ENCODE assay signal across 8 cellular contexts in the genomic region with DNA sequence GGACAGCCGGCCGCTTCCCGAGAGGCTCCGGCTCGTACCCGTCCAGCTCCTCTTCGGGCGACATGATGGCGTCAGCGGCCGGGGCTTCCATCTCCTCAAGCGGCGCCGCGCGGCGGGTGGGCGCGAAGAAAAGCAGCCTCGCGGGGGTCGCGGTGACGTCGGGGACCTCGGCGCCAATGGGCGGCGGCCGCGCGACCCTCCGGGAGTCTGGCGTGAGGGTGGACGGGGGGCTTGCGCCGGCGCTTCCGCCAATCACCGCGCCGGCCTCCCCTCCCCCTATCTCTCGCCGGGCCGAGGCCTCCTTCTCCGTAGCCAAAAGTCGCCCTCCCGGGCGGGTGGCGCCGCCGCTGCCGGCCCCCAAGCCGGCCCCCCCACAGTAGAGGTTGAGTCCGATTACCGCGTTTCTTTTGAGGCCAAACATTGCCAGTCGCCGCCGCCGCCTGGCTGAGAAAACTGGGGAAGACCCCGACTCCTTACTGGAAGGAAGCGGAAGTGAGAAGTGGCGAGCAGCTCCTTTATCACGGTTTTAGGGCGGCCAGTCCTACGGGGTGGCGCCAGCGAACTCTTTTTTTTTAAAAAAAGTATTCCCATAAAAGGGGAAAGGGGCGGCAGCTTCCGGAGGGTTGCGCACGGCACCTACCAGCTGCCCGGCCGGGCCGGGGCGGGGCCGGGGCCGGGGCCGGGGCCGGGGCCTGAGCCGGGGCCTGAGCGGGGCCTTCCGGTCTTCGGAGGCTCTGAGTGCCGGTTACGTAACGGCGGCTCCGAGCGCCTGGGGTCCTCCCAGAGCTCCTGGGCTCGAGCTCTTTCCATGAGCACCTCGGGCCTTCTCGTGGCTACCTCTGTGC. TPM values are rescaled to one million over a fixed set of nuclear protein-coding genes. Genes with fewer than 3 reads are reported as not detected.
A peak's percentile ranks its signal among the peaks of the same experiment; 100 is the strongest.
DNase-seq lines count a peak whose midpoint lies in the region; ATAC-seq and TF ChIP-seq lines count a peak whose summit lies in the region.

TSS of gene MCL1 (minus strand) at position 501 of the 845 bp plus-strand sequence. CDS start at position 421, 80 bp downstream.

- 0% methylated on average over 73 to 94 of the region's 94 CpGs for WGBS in psoas muscle, 3 donors
- under 1% methylated on average over 94 of the region's 94 CpGs for WGBS in urinary bladder

- H3K9me3 ChIP-seq in psoas muscle, result no peaks in the 10 kb centered on the region

- intact Hi-C loops in left ventricle myocardium superior (cut with micrococcal nuclease), result loop anchor here (5.0 kb wide), 1 partner anchor 43 kb away; no protein-coding TSS in a partner anchor
- intact Hi-C loops in psoas muscle (cut with DNase I), result loop anchor here (1.0 to 5.0 kb wide), 3 partner anchors 18 to 43 kb away; no protein-coding TSS in a partner anchor

- peak within 1 kb of the TSS; percentile 99 for H3K27ac ChIP-seq in angular gyrus (ENCODE audit: low read depth, low read length)
- peak within 1 kb of the TSS; percentile 100 for H3K27ac ChIP-seq in psoas muscle
- peak within 1 kb of the TSS; percentile 100 for H3K27ac ChIP-seq in urinary bladder (ENCODE audit: low read depth)

- no peaks in the 10 kb centered on the region for H3K27me3 ChIP-seq in psoas muscle (ENCODE audit: insufficient read depth in 3 of 3, low read length in 2 of 3)

- ATAC-seq in GM18498 (IDR thresholded peaks at IDR 0.05; ENCODE audit: unreplicated experiment) (peak; percentile 88), HG02884 (IDR thresholded peaks at IDR 0.05; ENCODE audit: unreplicated experiment) (peak; percentile 79), left ventricle myocardium superior (peak; percentile 91), psoas muscle (peak; percentile 77 to 84 (median 81))

- DNase-seq in NCI-H1694 treated with DMSO at 0.1 percent for 48 hours (lab: John Stamatoyannopoulos, UW), result peak; percentile 98
- peak; percentile 66 to 96 (median 83) for DNase-seq in T-helper 2 cell
- peak; percentile 97 for DNase-seq in left ventricle myocardium superior
- DNase-seq in psoas muscle, result peak; percentile 92 to 97

- no peak for TF ChIP-seq CTCF in psoas muscle (IDR thresholded peaks at IDR 0.05)

- H3K4me3 ChIP-seq in psoas muscle, result peak within 1 kb of the TSS; percentile 92
- H3K4me3 ChIP-seq in urinary bladder (ENCODE audit: low read depth, low read length), result peak within 1 kb of the TSS; percentile 97

- H3K36me3 ChIP-seq in psoas muscle (ENCODE audit: insufficient read depth in 1 of 2, low read depth in 1 of 2) (peaks cover 14 to 41% of the 10 kb centered on the region in 2 donors), urinary bladder (ENCODE audit: insufficient read depth) (peaks cover 6% of the 10 kb centered on the region)

- H3K4me1 ChIP-seq in psoas muscle, result peaks cover 18% of the 10 kb centered on the region
- H3K4me1 ChIP-seq in urinary bladder (ENCODE audit: insufficient read depth), result peaks cover 2% of the 10 kb centered on the region

RNA-seq across cellular contexts. Expression of gene MCL1, which starts in this region (rescaled TPM):
- total RNA-seq in left ventricle myocardium superior, result 93.5 TPM
- 100 to 1,000 TPM; 101 to 192 (median 129) TPM for total RNA-seq in psoas muscle
- polyA plus RNA-seq in psoas muscle, result 100 to 1,000 TPM in 2 of 3 donors, 10 to 100 TPM in 1; 97.2 to 179 (median 108) TPM
- 160 TPM for total RNA-seq in urinary bladder
- polyA plus RNA-seq in urinary bladder, result 225 TPM

Comparison
In these comparisons a context has a peak if more than half of its experiments do, and no peak if none do; other contexts are left out.
1. Peak in every context shown above with its lines: DNase-seq, ATAC-seq, H3K4me3 ChIP-seq and H3K27ac ChIP-seq.